ENCODE assay signal across 26 cellular contexts in genomic region chrY:3012221-3012620, GRCh38.
"Had no signal": no experiment of that assay in that cellular context is flagged by ENCODE, and none has a peak within 500 bp of the region (broad histone marks: within the 10 kb centered on the region; RNA-seq: fewer than 3 reads in every experiment).

No MANE protein-coding gene starts in this region.

- H3K9me3 ChIP-seq: adrenal gland, body of pancreas, esophagus squamous epithelium, gastroesophageal sphincter had no signal

- H3K27me3 ChIP-seq: adrenal gland, body of pancreas, esophagus squamous epithelium, gastroesophageal sphincter had no signal

- H3K4me1 ChIP-seq: adrenal gland, body of pancreas, gastroesophageal sphincter had no signal

- H3K36me3 ChIP-seq: adrenal gland, esophagus squamous epithelium, WERI-Rb-1 had no signal

- H3K4me3 ChIP-seq: adrenal gland, body of pancreas, esophagus squamous epithelium, gastroesophageal sphincter had no signal

- DNase-seq: activated B cell treated with CpG ODN at 0.5 μM for 24 hours; activated CD4-positive, alpha-beta memory T cell treated with anti-CD3 and anti-CD28 coated beads for 36 hours; activated CD4-positive, alpha-beta T cell treated with anti-CD3 and anti-CD28 coated beads, Interleukin-2, amount 10 ng/mL, durations not matched to agents 24 days and 14 days; activated CD8-positive, alpha-beta memory T cell treated with anti-CD3 and anti-CD28 coated beads, Interleukin-2, amount 10 ng/mL, durations not matched to agents 7 days and 5 days; activated CD8-positive, alpha-beta memory T cell treated with anti-CD3 and anti-CD28 coated beads, Interleukin-2, amount 50 U/mL, for 4 hours; activated CD8-positive, alpha-beta T cell treated with anti-CD3 and anti-CD28 coated beads, Interleukin-2, amount 10 ng/mL, durations not matched to agents 7 days and 5 days; activated effector memory CD4-positive, alpha-beta T cell treated with anti-CD3 and anti-CD28 coated beads, Interleukin-2, amount 50 U/mL, for 16 hours; activated naive CD4-positive, alpha-beta T cell treated with anti-CD3 and anti-CD28 coated beads for 36 hours; activated naive CD8-positive, alpha-beta T cell treated with anti-CD3 and anti-CD28 coated beads for 36 hours; activated naive CD8-positive, alpha-beta T cell treated with anti-CD3 and anti-CD28 coated beads, Interleukin-2, amount 50 U/mL, for 24 hours; activated T-cell treated with anti-CD3 and anti-CD28 coated beads, Interleukin-2, amount 50 U/mL, for 1 hour; activated T-cell treated with anti-CD3 and anti-CD28 coated beads, Interleukin-2, amount 50 U/mL, for 48 hours; adrenal gland; amygdala; aorta; body of pancreas; caudate nucleus; cortex of kidney; dermis blood vessel endothelial cell; effector CD4-positive, alpha-beta T cell; effector memory CD8-positive, alpha-beta T cell; esophagus squamous epithelium; foreskin melanocyte; T-helper 2 cell; WERI-Rb-1 had no signal

- H3K27ac ChIP-seq: adrenal gland, body of pancreas, esophagus squamous epithelium, gastroesophageal sphincter, WERI-Rb-1 had no signal
